Comparison of ENCODE assay signal across 9 cellular contexts in genomic region chr11:17991799-17992433, GRCh38. TPM values are rescaled to one million over a fixed set of nuclear protein-coding genes. Genes with fewer than 3 reads are reported as not detected.
DNase-seq lines count a peak whose midpoint lies in the region; ATAC-seq and TF ChIP-seq lines count a peak whose summit lies in the region.
"Had no signal": no experiment of that assay in that cellular context is flagged by ENCODE, and none has a peak within 500 bp of the region (broad histone marks: within the 10 kb centered on the region; RNA-seq: fewer than 3 reads in every experiment).

No MANE protein-coding gene starts in this region.

- H3K27me3 Mint-ChIP-seq in neural progenitor cell (ENCODE audit: insufficient read depth, low read depth), result no peaks in the 10 kb centered on the region

- H3F3A ChIP-seq in neural progenitor cell (ENCODE audit: low read depth), result no peaks in the 10 kb centered on the region

- no peak overlapping the region for H2AFZ ChIP-seq in neural progenitor cell (replicated peaks)

- no peak overlapping the region for H3K27ac Mint-ChIP-seq in neural progenitor cell

- H3K4me3 Mint-ChIP-seq in neural progenitor cell, result no peak overlapping the region

- H3K9me3 ChIP-seq in neural progenitor cell (ENCODE audit: low read depth), result no peaks in the 10 kb centered on the region

- no peaks in the 10 kb centered on the region for H3K9me3 Mint-ChIP-seq in neural progenitor cell

- no peaks in the 10 kb centered on the region for H3K4me1 ChIP-seq in neural progenitor cell

- no peak overlapping the region for H3K4me2 ChIP-seq in neural progenitor cell

- peak; percentile 75 for ATAC-seq in GM18517 (IDR thresholded peaks at IDR 0.05; ENCODE audit: unreplicated experiment)
- ATAC-seq in HG03025 (IDR thresholded peaks at IDR 0.05; ENCODE audit: low FRiP score, unreplicated experiment), result peak; percentile 69

- DNase-seq in NCI-H226, result peak; percentile 20
- DNase-seq in activated CD4-positive, alpha-beta T cell treated with anti-CD3 and anti-CD28 coated beads, Interleukin-2, amount 50 U/mL, for 1 hour, result peak; percentile 38
- peak; percentile 61 for DNase-seq in fibroblast of gingiva (ENCODE audit: low read depth)
- DNase-seq in neural progenitor cell (ENCODE audit: low spot score), result peak; percentile 67
- DNase-seq in HPDE6-E6E7 (ENCODE audit: extremely low spot score), result no peak

- no peaks in the 10 kb centered on the region for H3K36me3 ChIP-seq in neural progenitor cell

- TF ChIP-seq CTCF in C4-2B (conservative IDR thresholded peaks at IDR 0.05) (peak; percentile 95), neural progenitor cell (IDR thresholded peaks at IDR 0.05) (peak; percentile 91)

- H3K27ac ChIP-seq in C4-2B (no peak overlapping the region), neural progenitor cell (no peak overlapping the region)
- H3K27ac ChIP-seq: skin epidermis had no signal

- H3K79me2 ChIP-seq in neural progenitor cell (ENCODE audit: low read depth), result no peaks in the 10 kb centered on the region

- no peak overlapping the region for H3K9ac ChIP-seq in neural progenitor cell

- no peak overlapping the region for H3K4me3 ChIP-seq in neural progenitor cell
- H3K4me3 ChIP-seq: skin epidermis had no signal

- no peaks in the 10 kb centered on the region for H3K4me1 Mint-ChIP-seq in neural progenitor cell

- no peaks in the 10 kb centered on the region for H4K20me1 ChIP-seq in neural progenitor cell (ENCODE audit: low read depth)

- no peaks in the 10 kb centered on the region for H3K27me3 ChIP-seq in neural progenitor cell

- H3K36me3 Mint-ChIP-seq in neural progenitor cell, result peaks cover 15% of the 10 kb centered on the region

RNA-seq across cellular contexts. Expression of gene SERGEF, which starts 20.9 kb away (rescaled TPM):
- 35.1 and 36.5 TPM in 2 replicates for total RNA-seq in neural progenitor cell (ENCODE audit: low replicate concordance)

RNA-seq across cellular contexts. Expression of gene TPH1, which starts 54.2 kb away (rescaled TPM):
- total RNA-seq in neural progenitor cell (ENCODE audit: low replicate concordance), result 0.24 and 0.25 TPM in 2 replicates
